Comparison of ENCODE assay signal across 16 cellular contexts in the genomic region with DNA sequence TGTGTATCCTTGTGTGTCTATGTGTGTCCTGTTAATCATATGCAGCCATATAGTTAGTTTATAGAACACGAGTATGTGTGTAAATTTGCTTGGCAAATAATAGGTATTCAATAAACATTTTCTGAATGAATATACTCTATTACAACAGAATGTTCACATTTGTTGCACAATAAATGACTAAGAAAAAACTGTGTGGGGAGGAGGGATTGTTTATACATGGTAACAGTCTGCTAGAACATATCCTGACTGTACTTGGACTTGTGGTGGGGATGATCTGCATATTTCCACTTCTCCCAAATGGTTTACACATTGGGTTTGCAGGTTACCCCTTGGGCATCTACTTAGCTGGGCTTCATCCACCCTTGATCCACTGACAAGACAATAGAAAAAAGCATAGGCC.
"Had no signal": no experiment of that assay in that cellular context is flagged by ENCODE, and none has a peak within 500 bp of the region (broad histone marks: within the 10 kb centered on the region; RNA-seq: fewer than 3 reads in every experiment).

No MANE protein-coding gene starts in this region.

- ATAC-seq: activated CD4-positive, alpha-beta T cell treated with anti-CD3 and anti-CD28 coated beads for 36 hours; activated CD8-positive, alpha-beta T cell treated with anti-CD3 and anti-CD28 coated beads for 36 hours; activated T-cell treated with anti-CD3 and anti-CD28 coated beads, Interleukin-2, amount 50 U/mL, for 4 hours; gastroesophageal sphincter; heart right ventricle; left cardiac atrium; lower lobe of right lung; naive thymus-derived CD4-positive, alpha-beta T cell; stimulated activated memory B cell treated with anti-CD40 and anti-IgM and Interleukin-4, amounts not matched to agents 10 μg/mL and 1 μg/mL and 100 μg/mL, for 72 hours had no signal

- H3K27ac ChIP-seq: esophagus squamous epithelium, gastroesophageal sphincter, heart right ventricle, lower lobe of right lung had no signal

- DNase-seq: activated CD4-positive, alpha-beta T cell treated with anti-CD3 and anti-CD28 coated beads for 36 hours; activated CD8-positive, alpha-beta T cell treated with anti-CD3 and anti-CD28 coated beads for 36 hours; activated effector memory CD4-positive, alpha-beta T cell treated with Interleukin-2 at 50 U/mL for 16 hours; activated T-cell treated with anti-CD3 and anti-CD28 coated beads, Interleukin-2, amount 50 U/mL, for 4 hours; amygdala; cortex of kidney; effector CD4-positive, alpha-beta T cell; esophagus squamous epithelium; heart right ventricle; left cardiac atrium; lower lobe of right lung; stimulated activated CD4-positive, alpha-beta T cell treated with anti-CD3 and anti-CD28 coated beads, Interleukin-2, amount 100 ng/mL, for 48 hours; T-helper 9 cell had no signal
